Comparison of ENCODE assay signal across 21 cellular contexts in genomic region chr6:131911951-131912350, GRCh38. TPM values are rescaled to one million over a fixed set of nuclear protein-coding genes. Genes with fewer than 3 reads are reported as not detected.
DNase-seq lines count a peak whose midpoint lies in the region; ATAC-seq and TF ChIP-seq lines count a peak whose summit lies in the region.
"Had no signal": no experiment of that assay in that cellular context is flagged by ENCODE, and none has a peak within 500 bp of the region (broad histone marks: within the 10 kb centered on the region; RNA-seq: fewer than 3 reads in every experiment).

No MANE protein-coding gene starts in this region.

- no peaks in the 10 kb centered on the region for H4K20me1 ChIP-seq in fibroblast of lung (ENCODE audit: control insufficient read depth, extremely low read depth, insufficient read depth, low read length)
- H4K20me1 ChIP-seq in MM.1S (ENCODE audit: insufficient read depth, low read length): no peaks in the 10 kb centered on the region

- H3K79me2 ChIP-seq in fibroblast of lung (ENCODE audit: control insufficient read depth, insufficient read depth, low read length) (no peaks in the 10 kb centered on the region), MM.1S (ENCODE audit: low read length) (no peaks in the 10 kb centered on the region)

- H3K4me3 ChIP-seq in fibroblast of lung (replicated peaks in 1 of 4; ENCODE audit: control extremely low read depth in 1 of 4, insufficient read depth in 1 of 4, low read depth in 3 of 4, low read length in 4 of 4) (no peak overlapping the region), MM.1S (ENCODE audit: low read length) (no peak overlapping the region)
- H3K4me3 ChIP-seq: A549, K562, MG63 had no signal

- H3K9ac ChIP-seq in fibroblast of lung (ENCODE audit: insufficient read depth, low read length): no peak overlapping the region
- H3K9ac ChIP-seq in MM.1S (ENCODE audit: low read length): no peak overlapping the region

- H3K27ac ChIP-seq in fibroblast of lung (ENCODE audit: insufficient read depth, low read length) (no peak overlapping the region), MM.1S (ENCODE audit: low read length) (no peak overlapping the region)
- H3K27ac ChIP-seq: A549, RWPE1 had no signal

- TF ChIP-seq CTCF in fibroblast of lung (conservative IDR thresholded peaks at IDR 0.05 in 1 of 2, IDR thresholded peaks at IDR 0.05 in 1 of 2; ENCODE audit: low read depth in 1 of 2, low read length in 2 of 2): no peak
- no peak for TF ChIP-seq CTCF in MM.1S (IDR thresholded peaks at IDR 0.05; ENCODE audit: low read length)

- H3K4me2 ChIP-seq in fibroblast of lung (ENCODE audit: extremely low read depth, insufficient read depth, low read length): peak overlapping the region; percentile 46
- H3K4me2 ChIP-seq in MM.1S (ENCODE audit: low read depth, low read length): no peak overlapping the region
- H3K4me2 ChIP-seq: A549 had no signal

- H2AFZ ChIP-seq in fibroblast of lung (ENCODE audit: low read length) (no peak overlapping the region), MM.1S (ENCODE audit: low read length) (no peak overlapping the region)

- H3K27ac Mint-ChIP-seq in T-helper 2 cell treated with Interferon-gamma antibody and Interleukin-4, amounts not matched to agents 5 μg/mL and 100 μg/mL, for 36 hours: no peak overlapping the region
- H3K27ac Mint-ChIP-seq: CD4-positive, alpha-beta memory T cell had no signal

- H3K9me2 ChIP-seq in MM.1S (replicated peaks; ENCODE audit: insufficient read depth, low read length): no peaks in the 10 kb centered on the region

- peaks cover 10% of the 10 kb centered on the region for H3K9me3 Mint-ChIP-seq in T-helper 2 cell treated with Interferon-gamma antibody and Interleukin-4, amounts not matched to agents 5 μg/mL and 100 μg/mL, for 36 hours
- H3K9me3 Mint-ChIP-seq: CD4-positive, alpha-beta memory T cell had no signal

- H3K9me3 ChIP-seq in fibroblast of lung (ENCODE audit: control insufficient read depth, insufficient read depth, low read depth, low read length) (no peaks in the 10 kb centered on the region), MM.1S (replicated peaks; ENCODE audit: insufficient read depth, low read length) (no peaks in the 10 kb centered on the region)
- H3K9me3 ChIP-seq: A549, Caco-2, MG63 had no signal

- DNase-seq in HCEC 1CT (peak; percentile 17), fibroblast of lung (ENCODE audit: low read depth in 2 of 2) (peak; percentile 24 to 68), MM.1S (no peak), COLO829 (ENCODE audit: low spot score) (no peak), NCI-H446 (lab: John Stamatoyannopoulos, UW) (no peak)
- no peak for DNase-seq in T-helper 2 cell treated with Interferon-gamma antibody and Interleukin-4, amounts not matched to agents 5 μg/mL and 100 μg/mL, for 36 hours (ENCODE audit: low spot score)
- DNase-seq: C1 segment of cervical spinal cord; Caco-2; CD4-positive, alpha-beta memory T cell; EL; H7; MG63; NCI-H1694; NCI-H2029 treated with DMSO at 0.1 percent for 48 hours; NCI-H526 treated with DMSO at 0.1 percent for 48 hours; SHP77 had no signal

- H3K36me3 ChIP-seq in fibroblast of lung (ENCODE audit: control insufficient read depth, insufficient read depth, low read length) (no peaks in the 10 kb centered on the region), MM.1S (replicated peaks; ENCODE audit: insufficient read depth, low read length) (no peaks in the 10 kb centered on the region)
- H3K36me3 ChIP-seq: MG63 had no signal

- ATAC-seq in GM18909 (IDR thresholded peaks at IDR 0.05; ENCODE audit: poor library complexity, unreplicated experiment): no peak
- ATAC-seq: A549, HepG2, K562 had no signal

- peaks cover 35% of the 10 kb centered on the region for H3K27me3 Mint-ChIP-seq in T-helper 2 cell treated with Interferon-gamma antibody and Interleukin-4, amounts not matched to agents 5 μg/mL and 100 μg/mL, for 36 hours (ENCODE audit: low read depth)

- H3K36me3 Mint-ChIP-seq in T-helper 2 cell treated with Interferon-gamma antibody and Interleukin-4, amounts not matched to agents 5 μg/mL and 100 μg/mL, for 36 hours (ENCODE audit: low read depth): no peaks in the 10 kb centered on the region
- H3K36me3 Mint-ChIP-seq: CD4-positive, alpha-beta memory T cell had no signal

- H3K4me1 Mint-ChIP-seq in T-helper 2 cell treated with Interferon-gamma antibody and Interleukin-4, amounts not matched to agents 5 μg/mL and 100 μg/mL, for 36 hours (ENCODE audit: low read depth): peaks cover 37% of the 10 kb centered on the region

- no peaks in the 10 kb centered on the region for H3K27me3 ChIP-seq in fibroblast of lung (ENCODE audit: control insufficient read depth, insufficient read depth, low read length)
- H3K27me3 ChIP-seq in MM.1S (replicated peaks; ENCODE audit: insufficient read depth, low read length): no peaks in the 10 kb centered on the region

- H3K4me1 ChIP-seq in fibroblast of lung (ENCODE audit: control insufficient read depth, extremely low read depth, insufficient read depth, low read length) (peaks cover 5% of the 10 kb centered on the region), MM.1S (ENCODE audit: low read length) (peaks cover 19% of the 10 kb centered on the region)
- H3K4me1 ChIP-seq: A549, Caco-2 had no signal

- peak overlapping the region; percentile 16 for H3K4me3 Mint-ChIP-seq in T-helper 2 cell treated with Interferon-gamma antibody and Interleukin-4, amounts not matched to agents 5 μg/mL and 100 μg/mL, for 36 hours

- peaks cover 8% of the 10 kb centered on the region for H3F3A ChIP-seq in MM.1S (ENCODE audit: insufficient read depth, low read length)

RNA-seq across cellular contexts. Expression of gene CCN2, which starts 39.2 kb away (rescaled TPM):
- total RNA-seq in fibroblast of lung: 20.5 and 22.8 TPM in 2 replicates
- 216 and 347 TPM in 2 replicates for polyA plus RNA-seq in fibroblast of lung
- polyA plus RNA-seq in fibroblast of lung (2012): 268 and 404 TPM in 2 replicates
- 155 and 204 TPM in 2 replicates for polyA minus RNA-seq in fibroblast of lung (ENCODE audit: low replicate concordance)
- total RNA-seq: CD4-positive, alpha-beta memory T cell had no signal
- polyA plus RNA-seq: CD4-positive, alpha-beta memory T cell; K562 had no signal

Comparison
In these comparisons a context has a peak if more than half of its experiments do, and no peak if none do; other contexts are left out.
1. DNase-seq: peak in HCEC 1CT (single experiment) and fibroblast of lung (2 of 2); none in T-helper 2 cell treated with Interferon-gamma antibody and Interleukin-4, amounts not matched to agents 5 μg/mL and 100 μg/mL, for 36 hours (single experiment), MM.1S (single experiment), COLO829 (single experiment) and NCI-H446 (0 of 2).